17 cellular contexts compared by ENCODE assay signal in the genomic region with DNA sequence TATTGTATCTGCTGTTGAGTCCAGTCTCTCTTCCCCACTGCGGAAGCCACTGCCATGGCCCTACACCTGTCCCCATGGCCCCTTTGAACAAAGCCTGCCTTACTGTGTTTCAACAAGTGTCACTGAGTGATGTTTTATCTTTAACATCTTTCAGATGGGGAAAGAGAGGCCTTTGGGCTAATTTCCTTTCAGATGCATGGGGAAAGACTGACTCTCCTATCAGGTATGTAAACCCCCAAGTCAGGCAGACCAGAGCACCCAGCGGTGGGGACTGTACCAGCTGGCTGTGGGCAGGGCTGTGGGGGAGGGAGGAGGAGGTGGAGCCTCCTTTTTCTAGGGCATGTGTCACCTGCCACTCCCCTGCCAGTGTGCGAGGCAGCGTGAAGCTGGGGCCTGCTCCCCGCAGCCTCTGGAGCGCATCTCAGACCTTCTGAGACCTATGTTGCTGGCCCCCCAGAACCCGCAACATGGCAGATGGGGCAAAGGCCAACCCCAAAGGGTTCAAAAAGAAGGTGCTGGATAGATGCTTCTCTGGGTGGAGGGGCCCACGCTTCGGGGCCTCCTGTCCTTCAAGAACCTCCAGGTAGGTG. TPM values are rescaled to one million over a fixed set of nuclear protein-coding genes. Genes with fewer than 3 reads are reported as not detected.
A peak's percentile ranks its signal among the peaks of the same experiment; 100 is the strongest.
DNase-seq lines count a peak whose midpoint lies in the region; ATAC-seq and TF ChIP-seq lines count a peak whose summit lies in the region.
"Had no signal": no experiment of that assay in that cellular context is flagged by ENCODE, and none has a peak within 500 bp of the region (broad histone marks: within the 10 kb centered on the region; RNA-seq: fewer than 3 reads in every experiment).

TSS of gene PLA2G2F (plus strand) at position 363 of the 590 bp plus-strand sequence. CDS start at position 468, 105 bp downstream.

- ATAC-seq in activated CD8-positive, alpha-beta T cell treated with anti-CD3 and anti-CD28 coated beads for 36 hours, result peak; percentile 51
- no peak for ATAC-seq in activated CD8-positive, alpha-beta T cell treated with anti-CD3 and anti-CD28 coated beads, Interleukin-2, amount 10 ng/mL, durations not matched to agents 7 days and 5 days
- no peak for ATAC-seq in omental fat pad (ENCODE audit: low FRiP score)

- no peaks in the 10 kb centered on the region for H3K9me3 Mint-ChIP-seq in activated CD8-positive, alpha-beta T cell treated with anti-CD3 and anti-CD28 coated beads for 36 hours
- H3K9me3 Mint-ChIP-seq in activated CD8-positive, alpha-beta T cell treated with anti-CD3 and anti-CD28 coated beads, Interleukin-2, amount 10 ng/mL, durations not matched to agents 7 days and 5 days (ENCODE audit: insufficient read depth), result no peaks in the 10 kb centered on the region
- peaks cover 5% of the 10 kb centered on the region for H3K9me3 Mint-ChIP-seq in neural crest cell

- no peaks in the 10 kb centered on the region for H3K4me1 Mint-ChIP-seq in activated CD8-positive, alpha-beta T cell treated with anti-CD3 and anti-CD28 coated beads for 36 hours (ENCODE audit: low read depth)
- H3K4me1 Mint-ChIP-seq in activated CD8-positive, alpha-beta T cell treated with anti-CD3 and anti-CD28 coated beads, Interleukin-2, amount 10 ng/mL, durations not matched to agents 7 days and 5 days (ENCODE audit: low read depth), result no peaks in the 10 kb centered on the region
- no peaks in the 10 kb centered on the region for H3K4me1 Mint-ChIP-seq in neural crest cell

- CTCF ChIA-PET in activated CD8-positive, alpha-beta T cell treated with anti-CD3 and anti-CD28 coated beads for 36 hours (lab: Charles Lee), result no interaction called here
- CTCF ChIA-PET in activated CD8-positive, alpha-beta T cell treated with anti-CD3 and anti-CD28 coated beads, Interleukin-2, amount 10 ng/mL, durations not matched to agents 7 days and 5 days (lab: Charles Lee), result no interaction called here

- H3K27me3 Mint-ChIP-seq in activated CD8-positive, alpha-beta T cell treated with anti-CD3 and anti-CD28 coated beads for 36 hours, result peaks cover 6% of the 10 kb centered on the region
- peaks cover 15% of the 10 kb centered on the region for H3K27me3 Mint-ChIP-seq in activated CD8-positive, alpha-beta T cell treated with anti-CD3 and anti-CD28 coated beads, Interleukin-2, amount 10 ng/mL, durations not matched to agents 7 days and 5 days (ENCODE audit: low read depth)
- H3K27me3 Mint-ChIP-seq in neural crest cell (ENCODE audit: low read depth), result peaks cover 2% of the 10 kb centered on the region

- H3K36me3 Mint-ChIP-seq in activated CD8-positive, alpha-beta T cell treated with anti-CD3 and anti-CD28 coated beads for 36 hours (ENCODE audit: low read depth), result no peaks in the 10 kb centered on the region
- no peaks in the 10 kb centered on the region for H3K36me3 Mint-ChIP-seq in activated CD8-positive, alpha-beta T cell treated with anti-CD3 and anti-CD28 coated beads, Interleukin-2, amount 10 ng/mL, durations not matched to agents 7 days and 5 days (ENCODE audit: low read depth)
- H3K36me3 Mint-ChIP-seq in neural crest cell (ENCODE audit: low read depth), result no peaks in the 10 kb centered on the region

- no peak within 1 kb of the TSS for H3K4me3 Mint-ChIP-seq in activated CD8-positive, alpha-beta T cell treated with anti-CD3 and anti-CD28 coated beads for 36 hours
- H3K4me3 Mint-ChIP-seq in activated CD8-positive, alpha-beta T cell treated with anti-CD3 and anti-CD28 coated beads, Interleukin-2, amount 10 ng/mL, durations not matched to agents 7 days and 5 days, result no peak within 1 kb of the TSS
- H3K4me3 Mint-ChIP-seq in neural crest cell, result no peak within 1 kb of the TSS

- DNase-seq in activated CD8-positive, alpha-beta T cell treated with anti-CD3 and anti-CD28 coated beads for 36 hours, result peak; percentile 33
- no peak for DNase-seq in activated CD8-positive, alpha-beta T cell treated with anti-CD3 and anti-CD28 coated beads, Interleukin-2, amount 10 ng/mL, durations not matched to agents 7 days and 5 days
- DNase-seq in SW480 (ENCODE audit: low spot score) (peak; percentile 13), neural crest cell (ENCODE audit: low read depth, low spot score) (no peak), ureter (ENCODE audit: low spot score) (peak; percentile 77), iPS-NIHi11 (ENCODE audit: low spot score) (no peak), omental fat pad (ENCODE audit: low spot score) (no peak)
- DNase-seq in activated CD4-positive, CD25-positive, alpha-beta regulatory T cell (lab: John Stamatoyannopoulos, UW), result no peak
- DNase-seq: 8988T, Caco-2, H7, Karpas-422, MM.1S, NCI-H2029, NCI-H2171 treated with DMSO at 0.1 percent for 48 hours, NCI-H510A treated with DMSO at 0.1 percent for 48 hours, SHP77 treated with DMSO at 0.1 percent for 48 hours had no signal

- POLR2A ChIA-PET in activated CD8-positive, alpha-beta T cell treated with anti-CD3 and anti-CD28 coated beads for 36 hours (lab: Charles Lee), result no interaction called here
- POLR2A ChIA-PET in activated CD8-positive, alpha-beta T cell treated with anti-CD3 and anti-CD28 coated beads, Interleukin-2, amount 10 ng/mL, durations not matched to agents 7 days and 5 days (lab: Charles Lee), result no interaction called here

- no peak within 1 kb of the TSS for H3K27ac Mint-ChIP-seq in activated CD8-positive, alpha-beta T cell treated with anti-CD3 and anti-CD28 coated beads for 36 hours
- no peak within 1 kb of the TSS for H3K27ac Mint-ChIP-seq in activated CD8-positive, alpha-beta T cell treated with anti-CD3 and anti-CD28 coated beads, Interleukin-2, amount 10 ng/mL, durations not matched to agents 7 days and 5 days
- H3K27ac Mint-ChIP-seq in neural crest cell (ENCODE audit: unreplicated experiment), result peak within 1 kb of the TSS; percentile 35

- TF ChIP-seq CTCF in activated CD8-positive, alpha-beta T cell treated with anti-CD3 and anti-CD28 coated beads for 36 hours (IDR thresholded peaks at IDR 0.05), result no peak
- TF ChIP-seq CTCF in neural crest cell (conservative IDR thresholded peaks at IDR 0.05) (no peak), omental fat pad (IDR thresholded peaks at IDR 0.05) (no peak)

- intact Hi-C loops in activated CD8-positive, alpha-beta T cell treated with anti-CD3 and anti-CD28 coated beads for 36 hours (cut with micrococcal nuclease), result no loop called here

RNA-seq across cellular contexts. Expression of gene PLA2G2F, which starts in this region (rescaled TPM):
- not detected for total RNA-seq in activated CD8-positive, alpha-beta T cell treated with anti-CD3 and anti-CD28 coated beads for 36 hours
- total RNA-seq in activated CD8-positive, alpha-beta T cell treated with anti-CD3 and anti-CD28 coated beads, Interleukin-2, amount 10 ng/mL, durations not matched to agents 7 days and 5 days, result not detected
- total RNA-seq in neural crest cell (not detected in 2 replicates), ureter (19.2 TPM), omental fat pad (not detected)
- total RNA-seq: Caco-2, H7 had no signal

Comparison
In these comparisons a context has a peak if more than half of its experiments do, and no peak if none do; other contexts are left out.
1. RNA of gene PLA2G2F (total RNA-seq): 19.2 TPM in ureter (single experiment); not detected in activated CD8-positive, alpha-beta T cell treated with anti-CD3 and anti-CD28 coated beads for 36 hours, not detected in activated CD8-positive, alpha-beta T cell treated with anti-CD3 and anti-CD28 coated beads, Interleukin-2, amount 10 ng/mL, durations not matched to agents 7 days and 5 days, not detected in neural crest cell and not detected in omental fat pad; every median in the first group is over 10 times any median in the second.
2. Peak in DNase-seq and ATAC-seq in activated CD8-positive, alpha-beta T cell treated with anti-CD3 and anti-CD28 coated beads for 36 hours; RNA of the gene not detected or under 1 TPM.
3. DNase-seq: peak in SW480 (single experiment) and ureter (single experiment); none in activated CD8-positive, alpha-beta T cell treated with anti-CD3 and anti-CD28 coated beads, Interleukin-2, amount 10 ng/mL, durations not matched to agents 7 days and 5 days (single experiment), neural crest cell (single experiment), iPS-NIHi11 (single experiment), omental fat pad (single experiment) and activated CD4-positive, CD25-positive, alpha-beta regulatory T cell (0 of 4).